Comparison of ENCODE assay signal across 3 cellular contexts in the genomic region with DNA sequence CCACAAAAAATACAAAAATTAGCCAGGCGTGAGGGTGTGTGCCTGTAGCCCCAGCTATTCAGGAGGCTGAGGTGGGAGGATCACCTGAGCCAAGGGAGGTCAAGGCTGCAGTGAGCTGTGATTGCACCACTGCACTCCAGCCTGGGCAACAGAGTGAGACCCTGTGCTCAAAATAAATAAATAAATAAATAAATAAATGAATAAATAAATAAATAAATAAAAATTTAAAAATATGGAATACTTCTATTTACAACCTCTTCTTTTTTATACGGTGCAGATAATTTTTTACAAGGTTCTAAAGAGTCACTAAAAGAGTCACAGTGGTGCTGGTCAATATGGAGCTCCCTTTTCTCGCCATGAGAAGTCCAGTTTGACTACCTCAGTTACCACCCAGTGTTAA.
DNase-seq lines count a peak whose midpoint lies in the region; ATAC-seq, FAIRE-seq and TF ChIP-seq lines count a peak whose summit lies in the region.
"Not testable (repeated sequence)": the region's sequence is repeated elsewhere in the genome, so short reads cannot be mapped to it uniquely, and the experiment has no call there.

No MANE protein-coding gene starts in this region.

- TF ChIP-seq RAD21 in A549 (conservative IDR thresholded peaks at IDR 0.05 in 1 of 2, IDR thresholded peaks at IDR 0.05 in 1 of 2): not testable (repeated sequence)

- not testable (repeated sequence) for FAIRE-seq in A549 (lab: Jason Lieb, UNC)

- H3K27me3 ChIP-seq in right atrium auricular region: not testable (repeated sequence)

- ATAC-seq in A549: not testable (repeated sequence)

- POLR2A ChIA-PET in A549 (lab: Yijun Ruan, JAX); HEK293 (lab: Yijun Ruan, JAX): not testable (repeated sequence)

- not testable (repeated sequence) for TF ChIP-seq POLR2A in A549 (IDR thresholded peaks at IDR 0.05; ENCODE audit: low read length)

- not testable (repeated sequence) for H3K9me3 ChIP-seq in A549; HEK293 (ENCODE audit: control insufficient read depth, insufficient read depth, low read depth, low read length); right atrium auricular region

- DNase-seq in A549 (ENCODE audit: low read depth in 1 of 2, low spot score in 1 of 2): not testable (repeated sequence)
- peak; percentile 28 for DNase-seq in right atrium auricular region (ENCODE audit: low spot score)

- 76% methylated on average over 3 of the region's 3 CpGs for WGBS in A549 (ENCODE audit: missing lambda C conversion rate)

- TF ChIP-seq CTCF in A549 (IDR thresholded peaks at IDR 0.05); HEK293 (tag by site-specific recombination; IDR thresholded peaks at IDR 0.05); right atrium auricular region (IDR thresholded peaks at IDR 0.05): not testable (repeated sequence)

- not testable (repeated sequence) for H3K36me3 ChIP-seq in HEK293 (ENCODE audit: control insufficient read depth in 2 of 2, insufficient read depth in 1 of 2, low read length in 2 of 2); right atrium auricular region

- CTCF ChIA-PET in A549 (lab: Yijun Ruan, JAX): not testable (repeated sequence)
- CTCF ChIA-PET in HEK293 (lab: Yijun Ruan, JAX): interaction anchor here (0.6 kb wide), 1 partner anchor 288 kb away, joined by 4 read pairs; no protein-coding TSS in a partner anchor

- TF ChIP-seq EP300 in A549 (IDR thresholded peaks at IDR 0.05): not testable (repeated sequence)

- H3K27ac ChIP-seq in A549; HEK293 (ENCODE audit: extremely low read depth, low read depth, low read length); right atrium auricular region: not testable (repeated sequence)

- not testable (repeated sequence) for H3K4me1 ChIP-seq in A549; HEK293 (ENCODE audit: control insufficient read depth, insufficient read depth, low read length)
- peaks cover 0 to 36% of the 10 kb centered on the region in 2 donors for H3K4me1 ChIP-seq in right atrium auricular region

- not testable (repeated sequence) for H3K4me3 ChIP-seq in A549; HEK293 (ENCODE audit: low read depth, low read length); right atrium auricular region

- not testable (repeated sequence) for H3K4me2 ChIP-seq in A549

TF ChIP-seq in A549, 52 proteins besides CTCF, POLR2A, EP300 and RAD21:
- TF ChIP-seq ZC3H11A (IDR thresholded peaks at IDR 0.05): peak; percentile 82

TF ChIP-seq in HEK293, 187 proteins besides CTCF, POLR2A, EP300 and RAD21:
- TF ChIP-seq, protein P1, sequence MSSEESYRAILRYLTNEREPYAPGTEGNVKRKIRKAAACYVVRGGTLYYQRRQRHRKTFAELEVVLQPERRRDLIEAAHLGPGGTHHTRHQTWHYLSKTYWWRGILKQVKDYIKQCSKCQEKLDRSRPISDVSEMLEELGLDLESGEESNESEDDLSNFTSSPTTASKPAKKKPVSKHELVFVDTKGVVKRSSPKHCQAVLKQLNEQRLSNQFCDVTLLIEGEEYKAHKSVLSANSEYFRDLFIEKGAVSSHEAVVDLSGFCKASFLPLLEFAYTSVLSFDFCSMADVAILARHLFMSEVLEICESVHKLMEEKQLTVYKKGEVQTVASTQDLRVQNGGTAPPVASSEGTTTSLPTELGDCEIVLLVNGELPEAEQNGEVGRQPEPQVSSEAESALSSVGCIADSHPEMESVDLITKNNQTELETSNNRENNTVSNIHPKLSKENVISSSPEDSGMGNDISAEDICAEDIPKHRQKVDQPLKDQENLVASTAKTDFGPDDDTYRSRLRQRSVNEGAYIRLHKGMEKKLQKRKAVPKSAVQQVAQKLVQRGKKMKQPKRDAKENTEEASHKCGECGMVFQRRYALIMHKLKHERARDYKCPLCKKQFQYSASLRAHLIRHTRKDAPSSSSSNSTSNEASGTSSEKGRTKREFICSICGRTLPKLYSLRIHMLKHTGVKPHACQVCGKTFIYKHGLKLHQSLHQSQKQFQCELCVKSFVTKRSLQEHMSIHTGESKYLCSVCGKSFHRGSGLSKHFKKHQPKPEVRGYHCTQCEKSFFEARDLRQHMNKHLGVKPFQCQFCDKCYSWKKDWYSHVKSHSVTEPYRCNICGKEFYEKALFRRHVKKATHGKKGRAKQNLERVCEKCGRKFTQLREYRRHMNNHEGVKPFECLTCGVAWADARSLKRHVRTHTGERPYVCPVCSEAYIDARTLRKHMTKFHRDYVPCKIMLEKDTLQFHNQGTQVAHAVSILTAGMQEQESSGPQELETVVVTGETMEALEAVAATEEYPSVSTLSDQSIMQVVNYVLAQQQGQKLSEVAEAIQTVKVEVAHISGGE (tag by site-specific recombination; conservative IDR thresholded peaks at IDR 0.05; ENCODE audit: low read depth): peak; percentile 29; the same call in 1 of the 2 replicates
- TF ChIP-seq ZNF555 (tag by site-specific recombination; conservative IDR thresholded peaks at IDR 0.05): peak; percentile 31; the same call in 1 of the 2 replicates
- peak; percentile 65; the same call in 1 of the 2 replicates for TF ChIP-seq ZNF394 (tag by site-specific recombination; IDR thresholded peaks at IDR 0.05; ENCODE audit: borderline replicate concordance)
- peak; percentile 45 for TF ChIP-seq ZNF426 (tag by site-specific recombination; IDR thresholded peaks at IDR 0.05)
- TF ChIP-seq, protein P2, sequence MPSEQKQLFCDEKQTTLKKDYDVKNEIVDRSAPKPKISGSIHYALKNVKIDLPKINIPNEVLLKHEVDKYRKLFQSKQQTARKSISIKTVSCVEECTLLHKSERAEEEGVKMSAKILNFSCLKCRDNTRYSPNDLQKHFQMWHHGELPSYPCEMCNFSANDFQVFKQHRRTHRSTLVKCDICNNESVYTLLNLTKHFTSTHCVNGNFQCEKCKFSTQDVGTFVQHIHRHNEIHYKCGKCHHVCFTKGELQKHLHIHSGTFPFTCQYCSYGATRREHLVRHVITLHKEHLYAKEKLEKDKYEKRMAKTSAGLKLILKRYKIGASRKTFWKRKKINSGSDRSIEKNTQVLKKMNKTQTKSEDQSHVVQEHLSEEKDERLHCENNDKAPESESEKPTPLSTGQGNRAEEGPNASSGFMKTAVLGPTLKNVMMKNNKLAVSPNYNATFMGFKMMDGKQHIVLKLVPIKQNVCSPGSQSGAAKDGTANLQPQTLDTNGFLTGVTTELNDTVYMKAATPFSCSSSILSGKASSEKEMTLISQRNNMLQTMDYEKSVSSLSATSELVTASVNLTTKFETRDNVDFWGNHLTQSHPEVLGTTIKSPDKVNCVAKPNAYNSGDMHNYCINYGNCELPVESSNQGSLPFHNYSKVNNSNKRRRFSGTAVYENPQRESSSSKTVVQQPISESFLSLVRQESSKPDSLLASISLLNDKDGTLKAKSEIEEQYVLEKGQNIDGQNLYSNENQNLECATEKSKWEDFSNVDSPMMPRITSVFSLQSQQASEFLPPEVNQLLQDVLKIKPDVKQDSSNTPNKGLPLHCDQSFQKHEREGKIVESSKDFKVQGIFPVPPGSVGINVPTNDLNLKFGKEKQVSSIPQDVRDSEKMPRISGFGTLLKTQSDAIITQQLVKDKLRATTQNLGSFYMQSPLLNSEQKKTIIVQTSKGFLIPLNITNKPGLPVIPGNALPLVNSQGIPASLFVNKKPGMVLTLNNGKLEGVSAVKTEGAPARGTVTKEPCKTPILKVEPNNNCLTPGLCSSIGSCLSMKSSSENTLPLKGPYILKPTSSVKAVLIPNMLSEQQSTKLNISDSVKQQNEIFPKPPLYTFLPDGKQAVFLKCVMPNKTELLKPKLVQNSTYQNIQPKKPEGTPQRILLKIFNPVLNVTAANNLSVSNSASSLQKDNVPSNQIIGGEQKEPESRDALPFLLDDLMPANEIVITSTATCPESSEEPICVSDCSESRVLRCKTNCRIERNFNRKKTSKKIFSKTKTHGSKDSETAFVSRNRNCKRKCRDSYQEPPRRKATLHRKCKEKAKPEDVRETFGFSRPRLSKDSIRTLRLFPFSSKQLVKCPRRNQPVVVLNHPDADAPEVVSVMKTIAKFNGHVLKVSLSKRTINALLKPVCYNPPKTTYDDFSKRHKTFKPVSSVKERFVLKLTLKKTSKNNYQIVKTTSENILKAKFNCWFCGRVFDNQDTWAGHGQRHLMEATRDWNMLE (tag by site-specific recombination; conservative IDR thresholded peaks at IDR 0.05; ENCODE audit: low read depth): 0 out of 2 replicates have a peak, but pooled peaks have one; percentile 54
- 0 out of 2 replicates have a peak, but pooled peaks have one; percentile 21 for TF ChIP-seq ZNF623 (tag by site-specific recombination; IDR thresholded peaks at IDR 0.05)
